ENCODE assay signal across 1 cellular context in the genomic region with DNA sequence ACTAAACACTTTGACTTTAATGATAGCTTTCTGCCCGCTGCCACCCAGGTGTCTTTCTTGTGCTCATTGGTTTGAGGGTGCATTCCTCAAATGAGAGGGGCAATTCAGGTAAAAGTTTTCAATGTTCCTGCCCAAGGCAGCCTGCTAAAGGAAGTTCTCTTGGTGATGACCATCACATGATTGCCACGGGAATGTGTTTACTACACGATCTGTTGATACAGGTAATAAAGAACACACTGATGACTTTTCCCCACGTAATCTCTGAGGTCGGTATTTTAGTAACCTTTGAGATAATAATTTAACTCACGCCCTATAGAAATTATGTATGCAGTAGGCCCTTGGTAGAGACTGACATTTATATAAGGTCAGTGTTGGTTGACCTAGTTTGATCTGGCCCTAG.
TF ChIP-seq lines count a peak whose summit lies in the region.

No MANE protein-coding gene starts in this region.

TF ChIP-seq in liver, 16 proteins besides CTCF, POLR2A, EP300 and RAD21 (continued from another document):
- TF ChIP-seq, protein P1, sequence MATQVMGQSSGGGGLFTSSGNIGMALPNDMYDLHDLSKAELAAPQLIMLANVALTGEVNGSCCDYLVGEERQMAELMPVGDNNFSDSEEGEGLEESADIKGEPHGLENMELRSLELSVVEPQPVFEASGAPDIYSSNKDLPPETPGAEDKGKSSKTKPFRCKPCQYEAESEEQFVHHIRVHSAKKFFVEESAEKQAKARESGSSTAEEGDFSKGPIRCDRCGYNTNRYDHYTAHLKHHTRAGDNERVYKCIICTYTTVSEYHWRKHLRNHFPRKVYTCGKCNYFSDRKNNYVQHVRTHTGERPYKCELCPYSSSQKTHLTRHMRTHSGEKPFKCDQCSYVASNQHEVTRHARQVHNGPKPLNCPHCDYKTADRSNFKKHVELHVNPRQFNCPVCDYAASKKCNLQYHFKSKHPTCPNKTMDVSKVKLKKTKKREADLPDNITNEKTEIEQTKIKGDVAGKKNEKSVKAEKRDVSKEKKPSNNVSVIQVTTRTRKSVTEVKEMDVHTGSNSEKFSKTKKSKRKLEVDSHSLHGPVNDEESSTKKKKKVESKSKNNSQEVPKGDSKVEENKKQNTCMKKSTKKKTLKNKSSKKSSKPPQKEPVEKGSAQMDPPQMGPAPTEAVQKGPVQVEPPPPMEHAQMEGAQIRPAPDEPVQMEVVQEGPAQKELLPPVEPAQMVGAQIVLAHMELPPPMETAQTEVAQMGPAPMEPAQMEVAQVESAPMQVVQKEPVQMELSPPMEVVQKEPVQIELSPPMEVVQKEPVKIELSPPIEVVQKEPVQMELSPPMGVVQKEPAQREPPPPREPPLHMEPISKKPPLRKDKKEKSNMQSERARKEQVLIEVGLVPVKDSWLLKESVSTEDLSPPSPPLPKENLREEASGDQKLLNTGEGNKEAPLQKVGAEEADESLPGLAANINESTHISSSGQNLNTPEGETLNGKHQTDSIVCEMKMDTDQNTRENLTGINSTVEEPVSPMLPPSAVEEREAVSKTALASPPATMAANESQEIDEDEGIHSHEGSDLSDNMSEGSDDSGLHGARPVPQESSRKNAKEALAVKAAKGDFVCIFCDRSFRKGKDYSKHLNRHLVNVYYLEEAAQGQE (IDR thresholded peaks at IDR 0.05), result no peak
- TF ChIP-seq EGR1 (IDR thresholded peaks at IDR 0.05; ENCODE audit: low read depth in 2 of 2) (no peak), NR2F2 (IDR thresholded peaks at IDR 0.05) (no peak), RXRA (IDR thresholded peaks at IDR 0.05) (no peak), JUND (IDR thresholded peaks at IDR 0.05) (no peak), TAF1 (conservative IDR thresholded peaks at IDR 0.05) (no peak), HNF4G (IDR thresholded peaks at IDR 0.05) (no peak), HNF4A (conservative IDR thresholded peaks at IDR 0.05) (no peak), FOXA1 (IDR thresholded peaks at IDR 0.05) (no peak), YY1 (IDR thresholded peaks at IDR 0.05) (no peak)
- TF ChIP-seq, protein P2, sequence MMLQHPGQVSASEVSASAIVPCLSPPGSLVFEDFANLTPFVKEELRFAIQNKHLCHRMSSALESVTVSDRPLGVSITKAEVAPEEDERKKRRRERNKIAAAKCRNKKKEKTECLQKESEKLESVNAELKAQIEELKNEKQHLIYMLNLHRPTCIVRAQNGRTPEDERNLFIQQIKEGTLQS (IDR thresholded peaks at IDR 0.05), result no peak
- TF ChIP-seq, protein P3, sequence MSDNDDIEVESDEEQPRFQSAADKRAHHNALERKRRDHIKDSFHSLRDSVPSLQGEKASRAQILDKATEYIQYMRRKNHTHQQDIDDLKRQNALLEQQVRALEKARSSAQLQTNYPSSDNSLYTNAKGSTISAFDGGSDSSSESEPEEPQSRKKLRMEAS (IDR thresholded peaks at IDR 0.05), result no peak
